Comparison of ENCODE assay signal across 1 cellular context in the genomic region with DNA sequence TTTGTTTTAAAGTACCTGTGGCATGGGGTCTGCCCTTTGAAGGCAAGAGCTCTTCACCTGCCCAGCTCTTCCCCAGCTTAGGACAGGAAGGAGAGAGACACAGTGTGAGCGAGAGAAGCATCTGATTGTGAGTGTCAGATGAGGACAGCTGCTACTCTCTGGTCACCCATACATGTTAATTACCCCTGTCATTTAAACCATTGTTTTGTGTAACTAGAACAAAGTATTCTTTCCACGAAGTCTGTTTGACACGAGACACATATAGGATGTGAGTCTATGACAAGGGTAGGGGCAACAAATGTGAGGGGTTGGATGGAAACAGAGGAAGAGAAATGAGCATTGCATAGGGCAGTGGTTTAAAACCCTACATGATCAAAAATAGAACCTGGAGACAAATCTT.
TF ChIP-seq lines count a peak whose summit lies in the region.

No MANE protein-coding gene starts in this region.

TF ChIP-seq in HCT116, 20 proteins besides CTCF, POLR2A, EP300 and RAD21:
- TF ChIP-seq ELF1 (IDR thresholded peaks at IDR 0.05; ENCODE audit: borderline replicate concordance, low read depth): no peak
- TF ChIP-seq CEBPB (IDR thresholded peaks at IDR 0.05; ENCODE audit: low read depth): no peak
- no peak for TF ChIP-seq ZFX (IDR thresholded peaks at IDR 0.05)
- no peak for TF ChIP-seq YY1 (IDR thresholded peaks at IDR 0.05; ENCODE audit: extremely low read depth, insufficient replicate concordance, low read depth, low read length)
- no peak for TF ChIP-seq CBX3 (IDR thresholded peaks at IDR 0.05; ENCODE audit: low read depth)
- TF ChIP-seq, protein P1, sequence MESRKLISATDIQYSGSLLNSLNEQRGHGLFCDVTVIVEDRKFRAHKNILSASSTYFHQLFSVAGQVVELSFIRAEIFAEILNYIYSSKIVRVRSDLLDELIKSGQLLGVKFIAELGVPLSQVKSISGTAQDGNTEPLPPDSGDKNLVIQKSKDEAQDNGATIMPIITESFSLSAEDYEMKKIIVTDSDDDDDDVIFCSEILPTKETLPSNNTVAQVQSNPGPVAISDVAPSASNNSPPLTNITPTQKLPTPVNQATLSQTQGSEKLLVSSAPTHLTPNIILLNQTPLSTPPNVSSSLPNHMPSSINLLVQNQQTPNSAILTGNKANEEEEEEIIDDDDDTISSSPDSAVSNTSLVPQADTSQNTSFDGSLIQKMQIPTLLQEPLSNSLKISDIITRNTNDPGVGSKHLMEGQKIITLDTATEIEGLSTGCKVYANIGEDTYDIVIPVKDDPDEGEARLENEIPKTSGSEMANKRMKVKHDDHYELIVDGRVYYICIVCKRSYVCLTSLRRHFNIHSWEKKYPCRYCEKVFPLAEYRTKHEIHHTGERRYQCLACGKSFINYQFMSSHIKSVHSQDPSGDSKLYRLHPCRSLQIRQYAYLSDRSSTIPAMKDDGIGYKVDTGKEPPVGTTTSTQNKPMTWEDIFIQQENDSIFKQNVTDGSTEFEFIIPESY (IDR thresholded peaks at IDR 0.05; ENCODE audit: extremely low read depth, insufficient replicate concordance, low read length): no peak
- no peak for TF ChIP-seq EZH2 (IDR thresholded peaks at IDR 0.05)
- no peak for TF ChIP-seq EGR1 (IDR thresholded peaks at IDR 0.05; ENCODE audit: low read depth)
- TF ChIP-seq SRF (IDR thresholded peaks at IDR 0.05; ENCODE audit: low read depth): no peak
- TF ChIP-seq FOSL1 (IDR thresholded peaks at IDR 0.05; ENCODE audit: low read depth): no peak
- no peak for TF ChIP-seq SIN3A (IDR thresholded peaks at IDR 0.05; ENCODE audit: low read depth)
- TF ChIP-seq JUND (IDR thresholded peaks at IDR 0.05): no peak
- TF ChIP-seq, protein P2, sequence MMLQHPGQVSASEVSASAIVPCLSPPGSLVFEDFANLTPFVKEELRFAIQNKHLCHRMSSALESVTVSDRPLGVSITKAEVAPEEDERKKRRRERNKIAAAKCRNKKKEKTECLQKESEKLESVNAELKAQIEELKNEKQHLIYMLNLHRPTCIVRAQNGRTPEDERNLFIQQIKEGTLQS (IDR thresholded peaks at IDR 0.05): no peak
- TF ChIP-seq, protein P3, sequence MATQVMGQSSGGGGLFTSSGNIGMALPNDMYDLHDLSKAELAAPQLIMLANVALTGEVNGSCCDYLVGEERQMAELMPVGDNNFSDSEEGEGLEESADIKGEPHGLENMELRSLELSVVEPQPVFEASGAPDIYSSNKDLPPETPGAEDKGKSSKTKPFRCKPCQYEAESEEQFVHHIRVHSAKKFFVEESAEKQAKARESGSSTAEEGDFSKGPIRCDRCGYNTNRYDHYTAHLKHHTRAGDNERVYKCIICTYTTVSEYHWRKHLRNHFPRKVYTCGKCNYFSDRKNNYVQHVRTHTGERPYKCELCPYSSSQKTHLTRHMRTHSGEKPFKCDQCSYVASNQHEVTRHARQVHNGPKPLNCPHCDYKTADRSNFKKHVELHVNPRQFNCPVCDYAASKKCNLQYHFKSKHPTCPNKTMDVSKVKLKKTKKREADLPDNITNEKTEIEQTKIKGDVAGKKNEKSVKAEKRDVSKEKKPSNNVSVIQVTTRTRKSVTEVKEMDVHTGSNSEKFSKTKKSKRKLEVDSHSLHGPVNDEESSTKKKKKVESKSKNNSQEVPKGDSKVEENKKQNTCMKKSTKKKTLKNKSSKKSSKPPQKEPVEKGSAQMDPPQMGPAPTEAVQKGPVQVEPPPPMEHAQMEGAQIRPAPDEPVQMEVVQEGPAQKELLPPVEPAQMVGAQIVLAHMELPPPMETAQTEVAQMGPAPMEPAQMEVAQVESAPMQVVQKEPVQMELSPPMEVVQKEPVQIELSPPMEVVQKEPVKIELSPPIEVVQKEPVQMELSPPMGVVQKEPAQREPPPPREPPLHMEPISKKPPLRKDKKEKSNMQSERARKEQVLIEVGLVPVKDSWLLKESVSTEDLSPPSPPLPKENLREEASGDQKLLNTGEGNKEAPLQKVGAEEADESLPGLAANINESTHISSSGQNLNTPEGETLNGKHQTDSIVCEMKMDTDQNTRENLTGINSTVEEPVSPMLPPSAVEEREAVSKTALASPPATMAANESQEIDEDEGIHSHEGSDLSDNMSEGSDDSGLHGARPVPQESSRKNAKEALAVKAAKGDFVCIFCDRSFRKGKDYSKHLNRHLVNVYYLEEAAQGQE (IDR thresholded peaks at IDR 0.05; ENCODE audit: low read depth): no peak
- no peak for TF ChIP-seq EZH2phosphoT487 (IDR thresholded peaks at IDR 0.05; ENCODE audit: borderline replicate concordance)
- no peak for TF ChIP-seq POLR2AphosphoS5 (IDR thresholded peaks at IDR 0.05; ENCODE audit: low read depth, low read length)
TF ChIP-seq in HCT116: peak in this region for 0.
